Comparison of ENCODE assay signal across 9 cellular contexts in genomic region chr10:3886191-3886590, GRCh38.
DNase-seq lines count a peak whose midpoint lies in the region; ATAC-seq and TF ChIP-seq lines count a peak whose summit lies in the region.
"Had no signal": no experiment of that assay in that cellular context is flagged by ENCODE, and none has a peak within 500 bp of the region (broad histone marks: within the 10 kb centered on the region; RNA-seq: fewer than 3 reads in every experiment).

No MANE protein-coding gene starts in this region.

- ATAC-seq in right lobe of liver (peak; percentile 18 to 71 (median 45)), HG02870 (IDR thresholded peaks at IDR 0.05; ENCODE audit: unreplicated experiment) (no peak)

- TF ChIP-seq EP300 in stomach (IDR thresholded peaks at IDR 0.05), result no peak

- no peak for TF ChIP-seq CTCF in colonic mucosa (IDR thresholded peaks at IDR 0.05)
- no peak for TF ChIP-seq CTCF in right lobe of liver (IDR thresholded peaks at IDR 0.05)
- TF ChIP-seq CTCF in stomach (IDR thresholded peaks at IDR 0.05), result no peak
- no peak for TF ChIP-seq CTCF in GM13977 (IDR thresholded peaks at IDR 0.05; ENCODE audit: extremely low read depth, insufficient read depth, missing control alignments)

- H3K27ac ChIP-seq in colonic mucosa (peak overlapping the region; percentile 33), right lobe of liver (peak overlapping the region; percentile 58 to 84 (median 69)), stomach (peak overlapping the region in 4 of 5 donors; percentile 66 to 84 (median 78))

- in situ Hi-C loops in GM13977 (cut with MboI; ENCODE audit: low pct_unique_long_range_greater_than_20kb, low sequenced_read_pairs, unreplicated experiment), result no loop called here

- intact Hi-C loops in colonic mucosa (cut with DNase I) (no loop called here), right lobe of liver (cut with DNase I) (no loop called here), stomach (cut with DNase I; ENCODE audit: low total_unique reads) (no loop called here)

- DNase-seq in HuH-7.5 (ENCODE audit: low spot score) (peak; percentile 29), colonic mucosa (no peak), right lobe of liver (peak in 1 of 3 donors; percentile 42), stomach (no peak), GM13977 (ENCODE audit: low spot score) (no peak), T1000 (lab: John Stamatoyannopoulos, UW) (no peak)
- DNase-seq in effector CD4-positive, alpha-beta T cell, result no peak
- DNase-seq: NCI-H1048 had no signal

- no peaks in the 10 kb centered on the region for H3K4me1 ChIP-seq in colonic mucosa
- no peaks in the 10 kb centered on the region for H3K4me1 ChIP-seq in right lobe of liver
- peaks cover 15 to 27% (median 21%) of the 10 kb centered on the region in 4 donors for H3K4me1 ChIP-seq in stomach

- no peak overlapping the region for H3K9ac ChIP-seq in colonic mucosa (ENCODE audit: low read depth in 2 of 2, low read length in 2 of 2)

- H3K4me3 ChIP-seq in colonic mucosa (no peak overlapping the region), right lobe of liver (no peak overlapping the region), stomach (no peak overlapping the region)

- 29% methylated on average over 13 of the region's 14 CpGs for WGBS in right lobe of liver (ENCODE audit: insufficient coverage, low coverage, low lambda C conversion rate, missing lambda C conversion rate)
- 55 to 71% (median 61%) methylated on average over 14 of the region's 14 CpGs for WGBS in stomach, 5 donors

- H3K36me3 ChIP-seq in colonic mucosa, result no peaks in the 10 kb centered on the region
- H3K36me3 ChIP-seq in right lobe of liver, result no peaks in the 10 kb centered on the region
- no peaks in the 10 kb centered on the region for H3K36me3 ChIP-seq in stomach

- H3K27me3 ChIP-seq in colonic mucosa (no peaks in the 10 kb centered on the region), right lobe of liver (no peaks in the 10 kb centered on the region), stomach (no peaks in the 10 kb centered on the region)

- H3K9me3 ChIP-seq in colonic mucosa, result no peaks in the 10 kb centered on the region
- no peaks in the 10 kb centered on the region for H3K9me3 ChIP-seq in right lobe of liver
- no peaks in the 10 kb centered on the region for H3K9me3 ChIP-seq in stomach

- no peak for TF ChIP-seq POLR2A in right lobe of liver (IDR thresholded peaks at IDR 0.05)
- TF ChIP-seq POLR2A in stomach (IDR thresholded peaks at IDR 0.05), result no peak
